Comparison of ENCODE assay signal across 25 cellular contexts in genomic region chr5:75368391-75368790, GRCh38. TPM values are rescaled to one million over a fixed set of nuclear protein-coding genes. Genes with fewer than 3 reads are reported as not detected.
DNase-seq lines count a peak whose midpoint lies in the region; ATAC-seq and TF ChIP-seq lines count a peak whose summit lies in the region.
"Had no signal": no experiment of that assay in that cellular context is flagged by ENCODE, and none has a peak within 500 bp of the region (broad histone marks: within the 10 kb centered on the region; RNA-seq: fewer than 3 reads in every experiment).

No MANE protein-coding gene starts in this region.

- no peaks in the 10 kb centered on the region for H3K27me3 ChIP-seq in spleen (replicated peaks in 1 of 7)
- H3K27me3 ChIP-seq: esophagus muscularis mucosa, stomach had no signal

- TF ChIP-seq CTCF in astrocyte of the spinal cord (IDR thresholded peaks at IDR 0.05; ENCODE audit: low read depth, low read length) (no peak), fibroblast of villous mesenchyme (IDR thresholded peaks at IDR 0.05; ENCODE audit: insufficient read depth, low read depth, low read length) (no peak), spleen (IDR thresholded peaks at IDR 0.05 in 8 of 11, conservative IDR thresholded peaks at IDR 0.05 in 3 of 11) (no peak), CD14-positive monocyte (IDR thresholded peaks at IDR 0.05) (no peak)

- H3K27ac Mint-ChIP-seq in CD14-positive monocyte, result peak overlapping the region in 1 of 7 donors; percentile 33

- H3K9me3 ChIP-seq in spleen, result no peaks in the 10 kb centered on the region
- H3K9me3 ChIP-seq: esophagus muscularis mucosa, prostate gland, stomach had no signal

- H3K4me3 Mint-ChIP-seq in CD14-positive monocyte, result no peak overlapping the region
- H3K4me3 Mint-ChIP-seq: central memory CD8-positive, alpha-beta T cell; IgD-negative memory B cell had no signal

- in situ Hi-C loops in astrocyte of the spinal cord (cut with HindIII; ENCODE audit: low sequenced_read_pairs), result no loop called here

- no peaks in the 10 kb centered on the region for H3K4me1 Mint-ChIP-seq in CD14-positive monocyte
- H3K4me1 Mint-ChIP-seq: central memory CD8-positive, alpha-beta T cell had no signal

- peaks cover 0 to 32% (median 0%) of the 10 kb centered on the region in 6 donors for H3K36me3 ChIP-seq in spleen
- H3K36me3 ChIP-seq: prostate gland had no signal

- no peaks in the 10 kb centered on the region for H3K27me3 Mint-ChIP-seq in CD14-positive monocyte (ENCODE audit: low read depth in 3 of 3)
- H3K27me3 Mint-ChIP-seq: central memory CD8-positive, alpha-beta T cell; IgD-negative memory B cell had no signal

- H3K4me1 ChIP-seq in spleen, result peaks cover 0 to under 1% (median 0%) of the 10 kb centered on the region in 6 donors

- DNase-seq in HS-5 (ENCODE audit: low read depth) (peak; percentile 23), astrocyte of the spinal cord (ENCODE audit: low read depth, low spot score) (peak; percentile 53), fibroblast of villous mesenchyme (ENCODE audit: low read depth) (peak; percentile 64), spleen (no peak), MV-4-11 (lab: John Stamatoyannopoulos, UW) (no peak), CD14-positive monocyte (ENCODE audit: low spot score) (no peak)
- DNase-seq: activated CD4-positive, alpha-beta T cell treated with anti-CD3 and anti-CD28 coated beads, Interleukin-2, amount 50 U/mL, for 48 hours; activated gamma-delta T cell treated with Interleukin-2 at 50 U/mL for 16 hours; activated T-cell treated with anti-CD3 and anti-CD28 coated beads for 4 hours; amniotic stem cell; DMS79; NCI-H1694; NCI-H226; NCI-H82; PC-9; SHP77 treated with DMSO at 0.1 percent for 48 hours; stimulated activated CD4-positive, alpha-beta T cell treated with anti-CD3 and anti-CD28 coated beads, Interleukin-4, amount 100 ng/mL, for 4 hours; stomach; T-helper 1 cell; trophoblast cell had no signal

- no peak for ATAC-seq in GM18909 (IDR thresholded peaks at IDR 0.05; ENCODE audit: poor library complexity, unreplicated experiment)

- WGBS in spleen, 5 donors, result 69 to 86% (median 83%) methylated on average over 4 of the region's 4 CpGs

- intact Hi-C loops in spleen (cut with DNase I; ENCODE audit: low total_unique reads), result no loop called here
- intact Hi-C loops in CD14-positive monocyte (cut with micrococcal nuclease), result no loop called here

- H3K9me3 Mint-ChIP-seq in CD14-positive monocyte, result peaks cover 0 to 2% (median 0%) of the 10 kb centered on the region in 7 donors
- H3K9me3 Mint-ChIP-seq: central memory CD8-positive, alpha-beta T cell; IgD-negative memory B cell had no signal

- H3K36me3 Mint-ChIP-seq in CD14-positive monocyte, result peaks cover 15 to 25% of the 10 kb centered on the region in 2 donors

- no peak for TF ChIP-seq POLR2A in spleen (IDR thresholded peaks at IDR 0.05)

- H3K4me3 ChIP-seq in astrocyte of the spinal cord (ENCODE audit: low read depth, low read length) (no peak overlapping the region), fibroblast of villous mesenchyme (ENCODE audit: low read depth, low read length) (no peak overlapping the region), spleen (no peak overlapping the region)
- H3K4me3 ChIP-seq: esophagus muscularis mucosa, PC-9, prostate gland, stomach had no signal

- H3K27ac ChIP-seq in spleen, result peak overlapping the region in 6 of 8 donors; percentile 4 to 54 (median 18)
- H3K27ac ChIP-seq: esophagus muscularis mucosa, PC-9, prostate gland, stomach had no signal

RNA-seq across cellular contexts. Expression of gene HMGCR, which starts 31.4 kb away (rescaled TPM):
- total RNA-seq in fibroblast of villous mesenchyme (166 and 198 TPM in 2 replicates), spleen (10 to 100 TPM; 31.6 to 54.7 (median 38.5) TPM)
- polyA plus RNA-seq in spleen (1 to 10 TPM; 5.3 to 7.2 (median 5.4) TPM), CD14-positive monocyte (10 to 100 TPM; 31.9 to 33.3 TPM)

Comparison
In these comparisons a context has a peak if more than half of its experiments do, and no peak if none do; other contexts are left out.
1. DNase-seq: peak in HS-5 (single experiment), astrocyte of the spinal cord (single experiment) and fibroblast of villous mesenchyme (single experiment); none in spleen (single experiment), MV-4-11 (single experiment) and CD14-positive monocyte (single experiment).